3 cellular contexts compared by ENCODE assay signal in genomic region chr15:66703540-66703941, GRCh38.
TF ChIP-seq lines count a peak whose summit lies in the region.

No MANE protein-coding gene starts in this region.

TF ChIP-seq in IMR-90, 13 proteins besides CTCF, POLR2A, EP300 and RAD21:
- TF ChIP-seq ELK1 (IDR thresholded peaks at IDR 0.05; ENCODE audit: borderline replicate concordance, low read depth, low read length) (no peak), FOS (IDR thresholded peaks at IDR 0.05; ENCODE audit: low read depth, low read length) (no peak), BHLHE40 (IDR thresholded peaks at IDR 0.05; ENCODE audit: low read depth, low read length) (no peak), RFX5 (IDR thresholded peaks at IDR 0.05; ENCODE audit: low read depth, low read length) (no peak), MAZ (IDR thresholded peaks at IDR 0.05; ENCODE audit: borderline replicate concordance, low read depth, low read length) (no peak), NFE2L2 (IDR thresholded peaks at IDR 0.05; ENCODE audit: low read depth, low read length) (no peak), MAFK (IDR thresholded peaks at IDR 0.05; ENCODE audit: low read depth, low read length) (no peak), MXI1 (IDR thresholded peaks at IDR 0.05; ENCODE audit: borderline replicate concordance, low read depth, low read length) (no peak; the same call in 1 of the 2 replicates), CEBPB (IDR thresholded peaks at IDR 0.05; ENCODE audit: low read depth, low read length) (no peak), SMC3 (IDR thresholded peaks at IDR 0.05; ENCODE audit: low read depth, low read length) (no peak)

TF ChIP-seq in K562, 482 proteins besides CTCF, POLR2A, EP300 and RAD21:
- no peak for TF ChIP-seq RUNX1 (IDR thresholded peaks at IDR 0.05; ENCODE audit: low read depth)
- no peak for TF ChIP-seq XRCC3 (IDR thresholded peaks at IDR 0.05)
- TF ChIP-seq SRF (CRISPR knock-in tag; IDR thresholded peaks at IDR 0.05), result no peak
- no peak for TF ChIP-seq ZFP36 (IDR thresholded peaks at IDR 0.05; ENCODE audit: low read depth, low read length, partially characterized antibody)
- TF ChIP-seq TAF1 (IDR thresholded peaks at IDR 0.05; ENCODE audit: control insufficient read depth, extremely low read depth, insufficient read depth, low read length, severe bottlenecking), result no peak
- peak; percentile 14 for TF ChIP-seq PCBP1 (IDR thresholded peaks at IDR 0.05; ENCODE audit: low read depth, low read length, poor library complexity, severe bottlenecking)
- TF ChIP-seq E2F3 (CRISPR knock-in tag; IDR thresholded peaks at IDR 0.05), result no peak
- TF ChIP-seq NCOA6 (IDR thresholded peaks at IDR 0.05), result no peak

TF ChIP-seq in HepG2, 621 proteins besides CTCF, POLR2A, EP300 and RAD21:
- TF ChIP-seq ZNF543 (CRISPR knock-in tag; IDR thresholded peaks at IDR 0.05) (no peak), EZH2 (conservative IDR thresholded peaks at IDR 0.05; ENCODE audit: low read depth, low read length) (no peak), ZBTB38 (CRISPR knock-in tag; IDR thresholded peaks at IDR 0.05) (no peak), ATRX (CRISPR knock-in tag; IDR thresholded peaks at IDR 0.05; ENCODE audit: borderline replicate concordance) (no peak), CCDC6 (CRISPR knock-in tag; IDR thresholded peaks at IDR 0.05) (0 out of 2 replicates have a peak, but pooled peaks have one; percentile 35), ZNF776 (CRISPR knock-in tag; IDR thresholded peaks at IDR 0.05) (0 out of 2 replicates have a peak, but pooled peaks have one; percentile 6), EEA1 (CRISPR knock-in tag; IDR thresholded peaks at IDR 0.05; ENCODE audit: borderline replicate concordance) (no peak), MAZ (IDR thresholded peaks at IDR 0.05; ENCODE audit: borderline replicate concordance, low read depth, low read length) (no peak), MAZ (CRISPR knock-in tag; IDR thresholded peaks at IDR 0.05; ENCODE audit: low read depth) (0 out of 2 replicates have a peak, but pooled peaks have one; percentile 16), KDM4B (CRISPR knock-in tag; IDR thresholded peaks at IDR 0.05) (no peak), ELF1 (CRISPR knock-in tag; IDR thresholded peaks at IDR 0.05) (no peak), E2F1 (CRISPR knock-in tag; IDR thresholded peaks at IDR 0.05) (no peak), MXD1 (CRISPR knock-in tag; IDR thresholded peaks at IDR 0.05) (peak; percentile 9; the same call in 1 of the 2 replicates), ZBTB2 (CRISPR knock-in tag; IDR thresholded peaks at IDR 0.05; ENCODE audit: low read depth) (no peak), SIN3A (IDR thresholded peaks at IDR 0.05; ENCODE audit: borderline replicate concordance, low read depth, low read length) (peak; percentile 23; the same call in 1 of the 2 replicates)
